Comparison of ENCODE assay signal across 10 cellular contexts in the genomic region with DNA sequence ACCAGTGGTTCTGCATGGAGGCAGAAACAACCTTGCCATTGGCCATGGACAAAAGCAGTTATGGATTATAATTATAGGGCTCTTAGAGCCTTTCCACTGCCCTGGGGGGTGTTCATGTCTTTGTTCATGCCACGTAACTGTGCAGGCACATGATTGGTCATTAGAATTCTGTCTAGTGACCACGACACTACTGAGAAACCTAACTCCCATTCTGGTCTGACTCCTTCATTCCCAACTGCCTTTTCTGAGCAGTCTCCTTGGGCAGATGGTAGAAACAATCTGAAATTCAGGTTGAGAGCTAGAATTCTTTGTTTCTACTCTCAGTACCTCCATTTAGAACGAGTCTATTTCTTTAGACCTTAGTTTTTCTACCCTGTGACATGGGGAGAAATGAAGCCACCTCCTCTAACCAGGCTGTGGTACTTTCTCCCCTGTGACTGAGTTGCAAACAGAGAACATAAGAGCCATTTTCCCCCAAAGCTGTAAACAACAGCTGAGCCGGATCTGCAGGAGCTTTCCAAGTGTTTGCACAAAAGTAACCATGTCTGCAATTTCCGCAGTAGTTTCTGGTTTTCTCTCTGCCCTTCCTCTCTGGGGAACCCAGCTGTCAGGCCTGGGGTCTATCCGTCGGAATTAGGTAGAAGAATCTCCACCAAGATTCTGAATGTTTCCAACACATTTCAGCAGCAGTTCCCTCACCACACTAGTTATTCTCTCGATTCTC. TPM values are rescaled to one million over a fixed set of nuclear protein-coding genes. Genes with fewer than 3 reads are reported as not detected.
A peak's percentile ranks its signal among the peaks of the same experiment; 100 is the strongest.
DNase-seq lines count a peak whose midpoint lies in the region; ATAC-seq and TF ChIP-seq lines count a peak whose summit lies in the region.
"Had no signal": no experiment of that assay in that cellular context is flagged by ENCODE, and none has a peak within 500 bp of the region (broad histone marks: within the 10 kb centered on the region; RNA-seq: fewer than 3 reads in every experiment).

No MANE protein-coding gene starts in this region.

- H3K9me2 ChIP-seq in OCI-LY7 (ENCODE audit: insufficient read depth, low read length): no peaks in the 10 kb centered on the region

- no peaks in the 10 kb centered on the region for H3K9me3 ChIP-seq in OCI-LY7 (ENCODE audit: low read length)

- no peak for ATAC-seq in GM18909 (IDR thresholded peaks at IDR 0.05; ENCODE audit: poor library complexity, unreplicated experiment)
- ATAC-seq in HG02678 (IDR thresholded peaks at IDR 0.05; ENCODE audit: unreplicated experiment): no peak
- ATAC-seq: CD8-positive, alpha-beta T cell had no signal

- peak overlapping the region in 5 of 7 donors; percentile 49 to 84 (median 77) for H3K27ac Mint-ChIP-seq in CD14-positive monocyte
- H3K27ac Mint-ChIP-seq: activated naive CD4-positive, alpha-beta T cell treated with anti-CD3 and anti-CD28 coated beads for 36 hours; CD8-positive, alpha-beta T cell had no signal

- POLR2A ChIA-PET in OCI-LY7 (lab: Charles Lee): interaction anchor here (0.5 to 0.8 kb wide), 2 partner anchors 26 to 194 kb away, joined by 3 to 6 read pairs; no protein-coding TSS in a partner anchor

- intact Hi-C loops in CD14-positive monocyte (cut with micrococcal nuclease) (loop anchor here (5.0 kb wide), 2 partner anchors 234 to 259 kb away; no protein-coding TSS in a partner anchor), OCI-LY7 (cut with micrococcal nuclease; ENCODE audit: unreplicated experiment) (no loop called here), head of caudate nucleus (cut with DNase I) (loop anchor here (5.0 kb wide), 2 partner anchors 239 to 254 kb away; partner anchors contain the start of gene NAV1)

- DNase-seq in CD14-positive monocyte (ENCODE audit: low spot score) (no peak), OCI-LY7 (ENCODE audit: low spot score) (peak; percentile 41), head of caudate nucleus (peak in 34 of 42 donors; percentile 21 to 79 (median 54)), putamen (ENCODE audit: low spot score) (peak; percentile 79), HPDE6-E6E7 (ENCODE audit: extremely low spot score) (no peak), NCI-H1092 treated with DMSO at 0.1 percent for 48 hours (lab: John Stamatoyannopoulos, UW) (no peak)
- DNase-seq: activated naive CD4-positive, alpha-beta T cell treated with anti-CD3 and anti-CD28 coated beads for 36 hours; CD8-positive, alpha-beta T cell had no signal

- peaks cover 0 to 6% of the 10 kb centered on the region in 2 donors for H3K36me3 Mint-ChIP-seq in CD14-positive monocyte

- no peaks in the 10 kb centered on the region for H4K20me1 ChIP-seq in OCI-LY7 (ENCODE audit: insufficient read depth, low read length)

- no TSS peak for BruUV-seq in OCI-LY7 (replicated peaks; lab: Mats Ljungman, UMichigan)

- CTCF ChIA-PET in OCI-LY7 (lab: Charles Lee; ENCODE audit: unreplicated experiment): interaction anchor here (0.6 to 1.3 kb wide), 2 partner anchors 82 to 216 kb away, joined by 3 to 7 read pairs; no protein-coding TSS in a partner anchor

- no peaks in the 10 kb centered on the region for H3K79me2 ChIP-seq in OCI-LY7 (ENCODE audit: insufficient read depth, low read depth, low read length)

- no peak overlapping the region for H3K4me2 ChIP-seq in OCI-LY7 (ENCODE audit: low read length)

- H3K4me1 Mint-ChIP-seq in CD14-positive monocyte: peaks cover 40% of the 10 kb centered on the region

- H3K4me3 Mint-ChIP-seq in CD14-positive monocyte: peak overlapping the region in 1 of 2 donors; percentile 53
- H3K4me3 Mint-ChIP-seq: activated naive CD4-positive, alpha-beta T cell treated with anti-CD3 and anti-CD28 coated beads for 36 hours; CD8-positive, alpha-beta T cell had no signal

- no peak overlapping the region for H3K4me3 ChIP-seq in OCI-LY7 (ENCODE audit: low read depth, low read length, poor library complexity, severe bottlenecking)

- no peak overlapping the region for H3K27ac ChIP-seq in OCI-LY7 (ENCODE audit: low read depth, low read length, poor library complexity, severe bottlenecking)

- no peak overlapping the region for H2AFZ ChIP-seq in OCI-LY7 (ENCODE audit: low read length)

- H3K27me3 Mint-ChIP-seq in CD14-positive monocyte (ENCODE audit: low read depth in 3 of 3): peaks cover 0 to 4% (median 0%) of the 10 kb centered on the region in 3 donors

- peaks cover 0 to 3% (median 0%) of the 10 kb centered on the region in 7 donors for H3K9me3 Mint-ChIP-seq in CD14-positive monocyte
- H3K9me3 Mint-ChIP-seq: activated naive CD4-positive, alpha-beta T cell treated with anti-CD3 and anti-CD28 coated beads for 36 hours; CD8-positive, alpha-beta T cell had no signal

- H3K36me3 ChIP-seq in OCI-LY7 (ENCODE audit: insufficient read depth, low read length): peaks cover 4% of the 10 kb centered on the region; the same call in 1 of the 2 replicates

- peaks cover 14% of the 10 kb centered on the region for H3K4me1 ChIP-seq in OCI-LY7 (ENCODE audit: insufficient read depth, low read length, poor library complexity, severe bottlenecking)

- no peak for TF ChIP-seq CTCF in CD14-positive monocyte (IDR thresholded peaks at IDR 0.05)
- TF ChIP-seq CTCF in OCI-LY7 (conservative IDR thresholded peaks at IDR 0.05; ENCODE audit: low read length): no peak

RNA-seq across cellular contexts. Expression of gene IPO9, which starts 37.7 kb away (rescaled TPM):
- 10 to 100 TPM; 11.3 to 12.0 TPM for polyA plus RNA-seq in CD14-positive monocyte
- 47.2 and 53.3 TPM in 2 replicates for total RNA-seq in OCI-LY7 (2014; rRNA removed; shearing (Covaris generic))
- total RNA-seq in OCI-LY7 (2022): 67.9 and 72.5 TPM in 2 replicates

Comparison
In these comparisons a context has a peak if more than half of its experiments do, and no peak if none do; other contexts are left out.
1. DNase-seq: peak in OCI-LY7 (single experiment), head of caudate nucleus (34 of 42) and putamen (single experiment); none in CD14-positive monocyte (single experiment), HPDE6-E6E7 (single experiment) and NCI-H1092 treated with DMSO at 0.1 percent for 48 hours (single experiment).